In the genomic region with DNA sequence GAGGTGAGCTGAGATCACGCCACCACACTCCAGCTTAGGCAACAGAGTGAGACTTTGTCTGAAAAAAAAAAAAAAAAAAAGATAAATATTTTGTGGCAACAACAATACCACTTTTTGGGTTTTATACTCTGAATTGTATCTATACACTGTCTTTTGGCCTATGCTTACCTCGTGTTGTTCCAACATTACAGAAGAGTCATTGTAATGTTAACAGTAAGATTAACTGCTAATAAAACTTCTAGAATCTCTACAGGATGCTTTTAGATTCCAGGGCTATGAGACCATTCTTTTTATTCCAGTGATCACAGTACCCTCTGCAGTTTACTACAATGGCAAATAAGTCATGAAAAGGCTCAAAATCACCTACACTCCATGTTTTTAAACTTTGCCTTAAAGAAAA, we compare ENCODE assay signal across 16 cellular contexts. TPM values are rescaled to one million over a fixed set of nuclear protein-coding genes. Genes with fewer than 3 reads are reported as not detected.
DNase-seq lines count a peak whose midpoint lies in the region; ATAC-seq and TF ChIP-seq lines count a peak whose summit lies in the region.
"Had no signal": no experiment of that assay in that cellular context is flagged by ENCODE, and none has a peak within 500 bp of the region (broad histone marks: within the 10 kb centered on the region; RNA-seq: fewer than 3 reads in every experiment).

No MANE protein-coding gene starts in this region.

- no peak overlapping the region for H3K4ac ChIP-seq in neuronal stem cell (ENCODE audit: low read length)

- no peak for ATAC-seq in GM21367 (IDR thresholded peaks at IDR 0.05; ENCODE audit: unreplicated experiment)
- ATAC-seq in body of pancreas: no peak

- no peak for TF ChIP-seq CTCF in ascending aorta (IDR thresholded peaks at IDR 0.05)
- TF ChIP-seq CTCF in body of pancreas (IDR thresholded peaks at IDR 0.05): no peak

- H4K91ac ChIP-seq in neuronal stem cell (ENCODE audit: low read depth, low read length, poor library complexity): no peak overlapping the region

- H3K27ac ChIP-seq in GM23248 (peak overlapping the region; percentile 81), ascending aorta (peak overlapping the region; percentile 21), neuronal stem cell (replicated peaks; ENCODE audit: low read length) (no peak overlapping the region), body of pancreas (no peak overlapping the region)
- H3K27ac ChIP-seq: BLaER1 treated with 17β-estradiol and CSF1 and Interleukin-3, amounts not matched to agents 10 nM and 100 nM; SJCRH30 had no signal

- 91 to 92% methylated on average over 2 of the region's 2 CpGs for WGBS in GM23248 (ENCODE audit: low coverage in 1 of 2, low lambda C conversion rate in 2 of 2, missing lambda C conversion rate in 2 of 2), 2 experiments
- no CpG with 5 or more reads among the region's 2 CpGs for whole genome bisulfite sequencing in neuronal stem cell (ENCODE audit: extremely low coverage in 2 of 2, insufficient read length in 2 of 2, insufficient replicate concordance in 1 of 2), 2 donors
- 78 to 80% methylated on average over 2 of the region's 2 CpGs for WGBS in body of pancreas, 2 donors

- DNase-seq in GM23248 (peak; percentile 20), ascending aorta (ENCODE audit: low spot score in 2 of 2) (no peak), iris pigment epithelial cell (ENCODE audit: low read depth) (peak; percentile 51), neuronal stem cell (ENCODE audit: low spot score) (no peak), body of pancreas (no peak)
- DNase-seq in stimulated activated CD4-positive, alpha-beta T cell treated with anti-CD3 and anti-CD28 coated beads, Interleukin-2, amount 100 ng/mL, for 48 hours: no peak
- DNase-seq: CD8-positive, alpha-beta memory T cell; GDM1; NCI-H1105 treated with DMSO at 0.1 percent for 48 hours; NCI-H1694; NCI-H2081 treated with DMSO at 0.1 percent for 48 hours; NCI-H446; NCI-H526; SJCRH30 had no signal

- in situ Hi-C loops in GM23248 (cut with MboI): no loop called here

- peaks cover 39% of the 10 kb centered on the region for H3F3A ChIP-seq in GM23248 (ENCODE audit: insufficient read depth)

- H3K27me3 ChIP-seq in GM23248 (replicated peaks; ENCODE audit: insufficient read depth) (no peaks in the 10 kb centered on the region), ascending aorta (no peaks in the 10 kb centered on the region), neuronal stem cell (ENCODE audit: control insufficient read depth in 3 of 3, insufficient read depth in 3 of 3, low read depth in 1 of 3, low read length in 3 of 3) (no peaks in the 10 kb centered on the region), body of pancreas (no peaks in the 10 kb centered on the region)
- H3K27me3 ChIP-seq: BLaER1 treated with 17β-estradiol and CSF1 and Interleukin-3, amounts not matched to agents 10 nM and 100 nM; SJCRH30 had no signal

- no peaks in the 10 kb centered on the region for H3K79me1 ChIP-seq in neuronal stem cell (ENCODE audit: low read depth, low read length)

- H2BK12ac ChIP-seq in neuronal stem cell (ENCODE audit: low read length): no peak overlapping the region

- H3K79me2 ChIP-seq in GM23248 (ENCODE audit: insufficient read depth): no peaks in the 10 kb centered on the region

- no peak overlapping the region for H3K9ac ChIP-seq in GM23248
- H3K9ac ChIP-seq in neuronal stem cell (ENCODE audit: low read depth, low read length, poor library complexity): no peak overlapping the region
- H3K9ac ChIP-seq: BLaER1 treated with 17β-estradiol and CSF1 and Interleukin-3, amounts not matched to agents 10 nM and 100 nM had no signal

- no peak overlapping the region for H2BK15ac ChIP-seq in neuronal stem cell (ENCODE audit: low read length)

- no peak overlapping the region for H3K18ac ChIP-seq in neuronal stem cell (ENCODE audit: low read length)

- no peak overlapping the region for H2BK120ac ChIP-seq in neuronal stem cell (ENCODE audit: low read depth, low read length)

- H3K36me3 ChIP-seq in GM23248 (ENCODE audit: low read depth) (peaks cover 14% of the 10 kb centered on the region), ascending aorta (peaks cover 19 to 29% of the 10 kb centered on the region in 2 donors), neuronal stem cell (replicated peaks in 1 of 2; ENCODE audit: control insufficient read depth in 2 of 2, insufficient read depth in 2 of 2, low read length in 2 of 2) (peaks cover 16 to 94% of the 10 kb centered on the region in 2 donors), body of pancreas (replicated peaks in 1 of 2; ENCODE audit: insufficient read depth in 1 of 2, low read depth in 2 of 2) (peaks cover 0 to 3% of the 10 kb centered on the region in 2 donors)

- TF ChIP-seq POLR2A in body of pancreas (IDR thresholded peaks at IDR 0.05): no peak

- intact Hi-C loops in ascending aorta (cut with DNase I) (no loop called here), body of pancreas (cut with DNase I) (no loop called here)

- H3K9me2 ChIP-seq in GM23248 (ENCODE audit: insufficient read depth): no peaks in the 10 kb centered on the region

- H2AFZ ChIP-seq in GM23248 (no peak overlapping the region), neuronal stem cell (ENCODE audit: low read length) (no peak overlapping the region)

- H3K9me3 ChIP-seq in GM23248 (ENCODE audit: low read depth) (no peaks in the 10 kb centered on the region), ascending aorta (no peaks in the 10 kb centered on the region), neuronal stem cell (replicated peaks in 1 of 2; ENCODE audit: control insufficient read depth in 2 of 2, insufficient read depth in 1 of 2, low read depth in 1 of 2, low read length in 2 of 2) (no peaks in the 10 kb centered on the region), body of pancreas (no peaks in the 10 kb centered on the region)
- H3K9me3 ChIP-seq: BLaER1 treated with 17β-estradiol and CSF1 and Interleukin-3, amounts not matched to agents 10 nM and 100 nM; SJCRH30 had no signal

- no peak overlapping the region for H3K23ac ChIP-seq in neuronal stem cell (ENCODE audit: low read depth, low read length, poor library complexity)

- H2BK5ac ChIP-seq in neuronal stem cell (ENCODE audit: low read length): no peak overlapping the region

- H3K4me1 ChIP-seq in GM23248 (ENCODE audit: insufficient read depth) (peaks cover 21% of the 10 kb centered on the region), ascending aorta (peaks cover 0 to 13% of the 10 kb centered on the region in 2 donors), neuronal stem cell (ENCODE audit: control insufficient read depth in 2 of 2, insufficient read depth in 1 of 2, low read depth in 1 of 2, low read length in 2 of 2) (no peaks in the 10 kb centered on the region), body of pancreas (no peaks in the 10 kb centered on the region)
- H3K4me1 ChIP-seq: SJCRH30 had no signal

- H3K4me2 ChIP-seq in GM23248 (ENCODE audit: unreplicated experiment): no peak overlapping the region
- H3K4me2 ChIP-seq in neuronal stem cell (ENCODE audit: insufficient read depth, low read length, poor library complexity, severe bottlenecking): no peak overlapping the region

- no peak overlapping the region for H3K4me3 ChIP-seq in GM23248
- no peak overlapping the region for H3K4me3 ChIP-seq in ascending aorta
- H3K4me3 ChIP-seq in neuronal stem cell (ENCODE audit: low read length in 2 of 2): no peak overlapping the region
- no peak overlapping the region for H3K4me3 ChIP-seq in body of pancreas
- H3K4me3 ChIP-seq: BLaER1 treated with 17β-estradiol and CSF1 and Interleukin-3, amounts not matched to agents 10 nM and 100 nM; SJCRH30 had no signal

- no peak overlapping the region for H3K14ac ChIP-seq in neuronal stem cell (ENCODE audit: low read length)

- H4K8ac ChIP-seq in neuronal stem cell (ENCODE audit: low read depth, low read length): no peak overlapping the region

- H4K20me1 ChIP-seq in GM23248 (ENCODE audit: insufficient read depth): no peaks in the 10 kb centered on the region
- H4K20me1 ChIP-seq: BLaER1 treated with 17β-estradiol and CSF1 and Interleukin-3, amounts not matched to agents 10 nM and 100 nM had no signal

- H2AK5ac ChIP-seq in neuronal stem cell (ENCODE audit: low read depth, low read length): no peak overlapping the region

RNA-seq across cellular contexts. Expression of a gene that starts 11.6 kb away (rescaled TPM):
- 9.5 and 9.7 TPM in 2 replicates for total RNA-seq in GM23248 (2014; rRNA removed; shearing (Covaris generic))
- 10.6 and 14.0 TPM in 2 replicates for polyA plus RNA-seq in GM23248 (2016; fragmentation: Nextera tagmentation; extraction: Ambion mirVana)
- 12.0 TPM for total RNA-seq in ascending aorta
- 42.9 TPM for polyA plus RNA-seq in neuronal stem cell (2013, experiment 1 of 2)
- 41.6 TPM for polyA plus RNA-seq in neuronal stem cell (2013, experiment 2 of 2)
- total RNA-seq in body of pancreas: 1 to 10 TPM; 5.2 to 6.3 TPM

Comparison
In these comparisons a context has a peak if more than half of its experiments do, and no peak if none do; other contexts are left out.
1. DNase-seq: peak in GM23248 (single experiment) and iris pigment epithelial cell (single experiment); none in ascending aorta (0 of 2), neuronal stem cell (single experiment), stimulated activated CD4-positive, alpha-beta T cell treated with anti-CD3 and anti-CD28 coated beads, Interleukin-2, amount 100 ng/mL, for 48 hours (0 of 2) and body of pancreas (0 of 4).
2. H3K27ac ChIP-seq: peak in GM23248 (single experiment) and ascending aorta (2 of 2); none in neuronal stem cell (single experiment) and body of pancreas (0 of 4).